Comparison of ENCODE assay signal across 9 cellular contexts in genomic region chr7:128792471-128793183, GRCh38. TPM values are rescaled to one million over a fixed set of nuclear protein-coding genes. Genes with fewer than 3 reads are reported as not detected.
DNase-seq lines count a peak whose midpoint lies in the region; ATAC-seq and TF ChIP-seq lines count a peak whose summit lies in the region.
"Had no signal": no experiment of that assay in that cellular context is flagged by ENCODE, and none has a peak within 500 bp of the region (broad histone marks: within the 10 kb centered on the region; RNA-seq: fewer than 3 reads in every experiment).

No MANE protein-coding gene starts in this region.

- no peak for TF ChIP-seq CTCF in fibroblast of lung (conservative IDR thresholded peaks at IDR 0.05 in 1 of 2, IDR thresholded peaks at IDR 0.05 in 1 of 2; ENCODE audit: low read depth in 1 of 2, low read length in 2 of 2)

- H3K4me1 Mint-ChIP-seq in activated T-cell treated with anti-CD3 and anti-CD28 coated beads, Interleukin-2, amount 50 U/mL, for 72 hours (ENCODE audit: low read depth) = peaks cover 11% of the 10 kb centered on the region
- peaks cover 13% of the 10 kb centered on the region for H3K4me1 Mint-ChIP-seq in stimulated activated memory B cell treated with anti-CD40 and anti-IgM and Interleukin-4, amounts not matched to agents 10 μg/mL and 1 μg/mL and 100 μg/mL, for 72 hours

- H3K4me3 Mint-ChIP-seq in activated T-cell treated with anti-CD3 and anti-CD28 coated beads, Interleukin-2, amount 50 U/mL, for 72 hours = peak overlapping the region; percentile 22 to 89
- peak overlapping the region; percentile 95 for H3K4me3 Mint-ChIP-seq in stimulated activated memory B cell treated with anti-CD40 and anti-IgM and Interleukin-4, amounts not matched to agents 10 μg/mL and 1 μg/mL and 100 μg/mL, for 72 hours

- H3K27me3 ChIP-seq in fibroblast of lung (ENCODE audit: control insufficient read depth, insufficient read depth, low read length) = peaks cover 7% of the 10 kb centered on the region
- H3K27me3 ChIP-seq: ovary had no signal

- peak overlapping the region in 3 of 4 experiments; percentile 6 to 88 (median 27) for H3K4me3 ChIP-seq in fibroblast of lung (replicated peaks in 1 of 4; ENCODE audit: control extremely low read depth in 1 of 4, insufficient read depth in 1 of 4, low read depth in 3 of 4, low read length in 4 of 4)

- peaks cover 24% of the 10 kb centered on the region for H3K27me3 Mint-ChIP-seq in activated T-cell treated with anti-CD3 and anti-CD28 coated beads, Interleukin-2, amount 50 U/mL, for 72 hours (ENCODE audit: low read depth)
- no peaks in the 10 kb centered on the region for H3K27me3 Mint-ChIP-seq in stimulated activated memory B cell treated with anti-CD40 and anti-IgM and Interleukin-4, amounts not matched to agents 10 μg/mL and 1 μg/mL and 100 μg/mL, for 72 hours

- no peaks in the 10 kb centered on the region for H3K79me2 ChIP-seq in fibroblast of lung (ENCODE audit: control insufficient read depth, insufficient read depth, low read length)

- no peak overlapping the region for H3K27ac ChIP-seq in fibroblast of lung (ENCODE audit: insufficient read depth, low read length)
- H3K27ac ChIP-seq: ovary had no signal

- H3K27ac Mint-ChIP-seq in activated T-cell treated with anti-CD3 and anti-CD28 coated beads, Interleukin-2, amount 50 U/mL, for 72 hours = no peak overlapping the region
- H3K27ac Mint-ChIP-seq in stimulated activated memory B cell treated with anti-CD40 and anti-IgM and Interleukin-4, amounts not matched to agents 10 μg/mL and 1 μg/mL and 100 μg/mL, for 72 hours = peak overlapping the region; percentile 78

- H2AFZ ChIP-seq in fibroblast of lung (ENCODE audit: low read length) = no peak overlapping the region

- H3K36me3 Mint-ChIP-seq in activated T-cell treated with anti-CD3 and anti-CD28 coated beads, Interleukin-2, amount 50 U/mL, for 72 hours (ENCODE audit: insufficient read depth in 2 of 2) = peaks cover 0 to 2% of the 10 kb centered on the region in 2 donors
- no peaks in the 10 kb centered on the region for H3K36me3 Mint-ChIP-seq in stimulated activated memory B cell treated with anti-CD40 and anti-IgM and Interleukin-4, amounts not matched to agents 10 μg/mL and 1 μg/mL and 100 μg/mL, for 72 hours

- peaks cover 2% of the 10 kb centered on the region for H3K4me1 ChIP-seq in fibroblast of lung (ENCODE audit: control insufficient read depth, extremely low read depth, insufficient read depth, low read length)

- no peak overlapping the region for H3K9ac ChIP-seq in fibroblast of lung (ENCODE audit: insufficient read depth, low read length)

- H3K4me2 ChIP-seq in fibroblast of lung (ENCODE audit: extremely low read depth, insufficient read depth, low read length) = no peak overlapping the region

- H3K9me3 ChIP-seq in fibroblast of lung (ENCODE audit: control insufficient read depth, insufficient read depth, low read depth, low read length) = no peaks in the 10 kb centered on the region
- H3K9me3 ChIP-seq: ovary had no signal

- H3K9me3 Mint-ChIP-seq in activated T-cell treated with anti-CD3 and anti-CD28 coated beads, Interleukin-2, amount 50 U/mL, for 72 hours = no peaks in the 10 kb centered on the region
- H3K9me3 Mint-ChIP-seq in stimulated activated memory B cell treated with anti-CD40 and anti-IgM and Interleukin-4, amounts not matched to agents 10 μg/mL and 1 μg/mL and 100 μg/mL, for 72 hours = no peaks in the 10 kb centered on the region

- no peak for DNase-seq in activated T-cell treated with anti-CD3 and anti-CD28 coated beads, Interleukin-2, amount 50 U/mL, for 72 hours
- DNase-seq in activated T-cell treated with anti-CD3 and anti-CD28 coated beads, Interleukin-2, amount 50 U/mL, for 1 hour = no peak
- peak; percentile 15 for DNase-seq in RPMI7951 (ENCODE audit: low read depth)
- no peak for DNase-seq in fibroblast of lung (ENCODE audit: low read depth in 2 of 2)
- no peak for DNase-seq in HuH-7.5 (ENCODE audit: low spot score)
- no peak for DNase-seq in H4 (ENCODE audit: low spot score)
- DNase-seq: ovary had no signal

- no peak for ATAC-seq in activated T-cell treated with anti-CD3 and anti-CD28 coated beads, Interleukin-2, amount 50 U/mL, for 72 hours (replicated peaks in 1 of 2)
- no peak for ATAC-seq in stimulated activated memory B cell treated with anti-CD40 and anti-IgM and Interleukin-4, amounts not matched to agents 10 μg/mL and 1 μg/mL and 100 μg/mL, for 72 hours
- ATAC-seq in GM19023 (IDR thresholded peaks at IDR 0.05; ENCODE audit: unreplicated experiment) = no peak

- no peaks in the 10 kb centered on the region for H3K36me3 ChIP-seq in fibroblast of lung (ENCODE audit: control insufficient read depth, insufficient read depth, low read length)
- H3K36me3 ChIP-seq: ovary had no signal

- no peaks in the 10 kb centered on the region for H4K20me1 ChIP-seq in fibroblast of lung (ENCODE audit: control insufficient read depth, extremely low read depth, insufficient read depth, low read length)

RNA-seq across cellular contexts. Expression of gene CCDC136, which starts 0.9 kb away (rescaled TPM):
- total RNA-seq in activated T-cell treated with anti-CD3 and anti-CD28 coated beads, Interleukin-2, amount 50 U/mL, for 72 hours = 1 to 10 TPM; 4.6 to 7.4 TPM
- 2.8 and 3.8 TPM in 2 replicates for total RNA-seq in RPMI7951 (2014; rRNA removed; shearing (Covaris generic))
- 4.9 and 12.1 TPM in 2 replicates for total RNA-seq in fibroblast of lung
- polyA plus RNA-seq in fibroblast of lung = 8.3 and 11.8 TPM in 2 replicates
- 5.5 and 8.8 TPM in 2 replicates for polyA plus RNA-seq in fibroblast of lung (2012)
- 5.8 and 8.0 TPM in 2 replicates for polyA minus RNA-seq in fibroblast of lung (ENCODE audit: low replicate concordance)
- 5.0 and 5.2 TPM in 2 replicates for total RNA-seq in H4 (2014; rRNA removed; shearing (Covaris generic))

RNA-seq across cellular contexts. Expression of gene OPN1SW, which starts 17.0 kb away (rescaled TPM):
- not detected for total RNA-seq in activated T-cell treated with anti-CD3 and anti-CD28 coated beads, Interleukin-2, amount 50 U/mL, for 72 hours
- total RNA-seq in RPMI7951 (2014; rRNA removed; shearing (Covaris generic)) = not detected in 2 replicates
- not detected in 2 replicates for total RNA-seq in fibroblast of lung
- polyA plus RNA-seq in fibroblast of lung = not detected in 2 replicates
- 0.28 and 0.31 TPM in 2 replicates for polyA plus RNA-seq in fibroblast of lung (2012)
- not detected in 2 replicates for polyA minus RNA-seq in fibroblast of lung (ENCODE audit: low replicate concordance)
- total RNA-seq in H4 (2014; rRNA removed; shearing (Covaris generic)) = not detected in 2 replicates
- total RNA-seq: ovary had no signal
- polyA plus RNA-seq: ovary had no signal

RNA-seq across cellular contexts. Expression of gene FLNC, which starts 37.6 kb away (rescaled TPM):
- under 1 TPM; 0.02 to 0.07 TPM for total RNA-seq in activated T-cell treated with anti-CD3 and anti-CD28 coated beads, Interleukin-2, amount 50 U/mL, for 72 hours
- total RNA-seq in RPMI7951 (2014; rRNA removed; shearing (Covaris generic)) = 6.7 and 11.2 TPM in 2 replicates
- total RNA-seq in fibroblast of lung = 106 and 191 TPM in 2 replicates
- polyA plus RNA-seq in fibroblast of lung = 29.3 and 55.3 TPM in 2 replicates
- 118 and 176 TPM in 2 replicates for polyA plus RNA-seq in fibroblast of lung (2012)
- polyA minus RNA-seq in fibroblast of lung (ENCODE audit: low replicate concordance) = 406 and 608 TPM in 2 replicates
- 0.10 and 0.14 TPM in 2 replicates for total RNA-seq in H4 (2014; rRNA removed; shearing (Covaris generic))

RNA-seq across cellular contexts. Expression of gene CALU, which starts 53.5 kb away (rescaled TPM):
- total RNA-seq in activated T-cell treated with anti-CD3 and anti-CD28 coated beads, Interleukin-2, amount 50 U/mL, for 72 hours = 10 to 100 TPM; 32.2 to 32.4 TPM
- 513 and 575 TPM in 2 replicates for total RNA-seq in RPMI7951 (2014; rRNA removed; shearing (Covaris generic))
- 538 and 636 TPM in 2 replicates for total RNA-seq in fibroblast of lung
- polyA plus RNA-seq in fibroblast of lung = 835 and 1,372 TPM in 2 replicates
- polyA plus RNA-seq in fibroblast of lung (2012) = 583 and 903 TPM in 2 replicates
- 86.7 and 98.4 TPM in 2 replicates for polyA minus RNA-seq in fibroblast of lung (ENCODE audit: low replicate concordance)
- total RNA-seq in H4 (2014; rRNA removed; shearing (Covaris generic)) = 462 and 489 TPM in 2 replicates
